Comparison of ENCODE assay signal across 22 cellular contexts in genomic region chr11:73902303-73902702, GRCh38. TPM values are rescaled to one million over a fixed set of nuclear protein-coding genes. Genes with fewer than 3 reads are reported as not detected.
A peak's percentile ranks its signal among the peaks of the same experiment; 100 is the strongest.
DNase-seq lines count a peak whose midpoint lies in the region; ATAC-seq, FAIRE-seq and TF ChIP-seq lines count a peak whose summit lies in the region.
"Had no signal": no experiment of that assay in that cellular context is flagged by ENCODE, and none has a peak within 500 bp of the region (broad histone marks: within the 10 kb centered on the region; RNA-seq: fewer than 3 reads in every experiment).

No MANE protein-coding gene starts in this region.

- H3K27ac Mint-ChIP-seq in activated naive CD8-positive, alpha-beta T cell treated with anti-CD3 and anti-CD28 coated beads, Interleukin-2, amount 50 U/mL, for 24 hours, result peak overlapping the region; percentile 29
- no peak overlapping the region for H3K27ac Mint-ChIP-seq in activated naive CD8-positive, alpha-beta T cell treated with anti-CD3 and anti-CD28 coated beads for 36 hours
- H3K27ac Mint-ChIP-seq in astrocyte (ENCODE audit: unreplicated experiment), result peak overlapping the region; percentile 69

- H3K36me3 ChIP-seq in astrocyte (ENCODE audit: insufficient read depth, low read length), result peaks cover 5% of the 10 kb centered on the region
- H3K36me3 ChIP-seq in prostate gland, result no peaks in the 10 kb centered on the region
- H3K36me3 ChIP-seq: SJSA1 had no signal

- H3K4me3 ChIP-seq in astrocyte (ENCODE audit: insufficient read depth, low read depth, low read length) (no peak overlapping the region), prostate gland (no peak overlapping the region)
- H3K4me3 ChIP-seq: MG63, SJSA1 had no signal

- no peak overlapping the region for H3K9ac ChIP-seq in astrocyte (ENCODE audit: low read length)

- H3K27me3 Mint-ChIP-seq in activated naive CD8-positive, alpha-beta T cell treated with anti-CD3 and anti-CD28 coated beads, Interleukin-2, amount 50 U/mL, for 24 hours, result no peaks in the 10 kb centered on the region
- H3K27me3 Mint-ChIP-seq in activated naive CD8-positive, alpha-beta T cell treated with anti-CD3 and anti-CD28 coated beads for 36 hours, result no peaks in the 10 kb centered on the region
- no peaks in the 10 kb centered on the region for H3K27me3 Mint-ChIP-seq in astrocyte (ENCODE audit: low read depth, unreplicated experiment)
- H3K27me3 Mint-ChIP-seq: CD4-positive, CD25-positive, alpha-beta regulatory T cell had no signal

- WGBS in prostate gland, result 92% methylated on average over 1 of the region's 1 CpG

- H4K20me1 ChIP-seq in astrocyte (ENCODE audit: insufficient read depth, low read length), result no peaks in the 10 kb centered on the region

- H3K9me3 Mint-ChIP-seq in activated naive CD8-positive, alpha-beta T cell treated with anti-CD3 and anti-CD28 coated beads, Interleukin-2, amount 50 U/mL, for 24 hours, result no peaks in the 10 kb centered on the region
- H3K9me3 Mint-ChIP-seq in activated naive CD8-positive, alpha-beta T cell treated with anti-CD3 and anti-CD28 coated beads for 36 hours, result no peaks in the 10 kb centered on the region
- H3K9me3 Mint-ChIP-seq in astrocyte (ENCODE audit: unreplicated experiment), result no peaks in the 10 kb centered on the region
- H3K9me3 Mint-ChIP-seq: CD4-positive, CD25-positive, alpha-beta regulatory T cell had no signal

- H3K4me3 Mint-ChIP-seq in activated naive CD8-positive, alpha-beta T cell treated with anti-CD3 and anti-CD28 coated beads, Interleukin-2, amount 50 U/mL, for 24 hours, result no peak overlapping the region
- H3K4me3 Mint-ChIP-seq in activated naive CD8-positive, alpha-beta T cell treated with anti-CD3 and anti-CD28 coated beads for 36 hours, result no peak overlapping the region
- H3K4me3 Mint-ChIP-seq in astrocyte (ENCODE audit: unreplicated experiment), result no peak overlapping the region
- H3K4me3 Mint-ChIP-seq: CD4-positive, CD25-positive, alpha-beta regulatory T cell had no signal

- no peak for FAIRE-seq in astrocyte (lab: Jason Lieb, UNC)
- FAIRE-seq: GM18507 had no signal

- H3K27me3 ChIP-seq in astrocyte (ENCODE audit: insufficient read depth, low read length), result no peaks in the 10 kb centered on the region
- H3K27me3 ChIP-seq in prostate gland (replicated peaks; ENCODE audit: insufficient read depth), result no peaks in the 10 kb centered on the region
- H3K27me3 ChIP-seq: MG63, SJSA1 had no signal

- intact Hi-C loops in prostate gland (cut with DNase I), result no loop called here

- H3K4me1 ChIP-seq in astrocyte (ENCODE audit: insufficient read depth, low read length) (no peaks in the 10 kb centered on the region), prostate gland (replicated peaks) (no peaks in the 10 kb centered on the region)
- H3K4me1 ChIP-seq: SJSA1 had no signal

- no peak overlapping the region for H3K4me2 ChIP-seq in astrocyte (ENCODE audit: low read length)

- no peaks in the 10 kb centered on the region for H3K79me2 ChIP-seq in astrocyte (ENCODE audit: insufficient read depth, low read length)

- no peak for TF ChIP-seq POLR2A in prostate gland (IDR thresholded peaks at IDR 0.05)

- TF ChIP-seq CTCF in astrocyte (IDR thresholded peaks at IDR 0.05; ENCODE audit: insufficient read depth, low read depth, low read length) (no peak), prostate gland (IDR thresholded peaks at IDR 0.05) (no peak)

- DNase-seq in activated naive CD8-positive, alpha-beta T cell treated with anti-CD3 and anti-CD28 coated beads, Interleukin-2, amount 50 U/mL, for 24 hours, result no peak
- DNase-seq in activated naive CD8-positive, alpha-beta T cell treated with anti-CD3 and anti-CD28 coated beads for 36 hours, result no peak
- DNase-seq in astrocyte (ENCODE audit: low read depth) (no peak), renal cortical epithelial cell (ENCODE audit: low read depth) (peak; percentile 23), prostate gland (ENCODE audit: low spot score) (no peak)
- no peak for DNase-seq in activated effector memory CD4-positive, alpha-beta T cell treated with anti-CD3 and anti-CD28 coated beads, Interleukin-2, amount 50 U/mL, for 16 hours
- DNase-seq: 8988T; CD4-positive, CD25-positive, alpha-beta regulatory T cell; DMS153; H7; KG1; MG63; NCI-H1105 treated with DMSO at 0.1 percent for 48 hours; NCI-H146; NCI-H2029 treated with DMSO at 0.1 percent for 48 hours; NCI-H2227 treated with DMSO at 0.1 percent for 48 hours; NCI-H510A; NCI-H69; Right ventricle myocardium superior; RPMI8226 had no signal

- no peak overlapping the region for H2AFZ ChIP-seq in astrocyte (ENCODE audit: low read depth, low read length)

- no peak for ATAC-seq in activated naive CD8-positive, alpha-beta T cell treated with anti-CD3 and anti-CD28 coated beads, Interleukin-2, amount 50 U/mL, for 24 hours

- H3K9me3 ChIP-seq in astrocyte (ENCODE audit: insufficient read depth, low read depth, low read length), result no peaks in the 10 kb centered on the region
- H3K9me3 ChIP-seq in prostate gland, result no peaks in the 10 kb centered on the region
- H3K9me3 ChIP-seq: MG63, SJSA1 had no signal

- no peaks in the 10 kb centered on the region for H3K4me1 Mint-ChIP-seq in activated naive CD8-positive, alpha-beta T cell treated with anti-CD3 and anti-CD28 coated beads, Interleukin-2, amount 50 U/mL, for 24 hours
- H3K4me1 Mint-ChIP-seq in activated naive CD8-positive, alpha-beta T cell treated with anti-CD3 and anti-CD28 coated beads for 36 hours, result no peaks in the 10 kb centered on the region
- no peaks in the 10 kb centered on the region for H3K4me1 Mint-ChIP-seq in astrocyte (ENCODE audit: low read depth, unreplicated experiment)

- peaks cover 22% of the 10 kb centered on the region for H3K36me3 Mint-ChIP-seq in activated naive CD8-positive, alpha-beta T cell treated with anti-CD3 and anti-CD28 coated beads, Interleukin-2, amount 50 U/mL, for 24 hours (ENCODE audit: low read depth)
- H3K36me3 Mint-ChIP-seq in activated naive CD8-positive, alpha-beta T cell treated with anti-CD3 and anti-CD28 coated beads for 36 hours, result peaks cover 8% of the 10 kb centered on the region
- peaks cover 10% of the 10 kb centered on the region for H3K36me3 Mint-ChIP-seq in astrocyte (ENCODE audit: low read depth, unreplicated experiment)

- H3K27ac ChIP-seq in astrocyte (ENCODE audit: low read depth, low read length) (no peak overlapping the region), prostate gland (no peak overlapping the region)
- H3K27ac ChIP-seq: SJSA1 had no signal

RNA-seq across cellular contexts. Expression of gene PAAF1, which starts 25.5 kb away (rescaled TPM):
- total RNA-seq in activated naive CD8-positive, alpha-beta T cell treated with anti-CD3 and anti-CD28 coated beads for 36 hours, result 10 to 100 TPM; 33.6 to 33.8 TPM
- total RNA-seq in astrocyte, result 14.2 and 15.6 TPM in 2 replicates
- 13.9 and 22.0 TPM in 2 replicates for total RNA-seq in renal cortical epithelial cell
- 10 to 100 TPM; 15.6 to 28.3 TPM for total RNA-seq in prostate gland

RNA-seq across cellular contexts. Expression of gene COA4, which starts 25.7 kb away (rescaled TPM):
- 100 to 1,000 TPM; 118 to 124 TPM for total RNA-seq in activated naive CD8-positive, alpha-beta T cell treated with anti-CD3 and anti-CD28 coated beads for 36 hours
- 55.9 and 59.0 TPM in 2 replicates for total RNA-seq in astrocyte
- 60.8 and 64.0 TPM in 2 replicates for total RNA-seq in renal cortical epithelial cell
- 100 to 1,000 TPM in 1 of 2 donors, 10 to 100 TPM in 1; 57.0 to 136 TPM for total RNA-seq in prostate gland

RNA-seq across cellular contexts. Expression of gene DNAJB13, which starts 48.5 kb away (rescaled TPM):
- total RNA-seq in activated naive CD8-positive, alpha-beta T cell treated with anti-CD3 and anti-CD28 coated beads for 36 hours, result under 1 TPM; 0.18 to 0.21 TPM
- total RNA-seq in astrocyte (1.2 and 1.3 TPM in 2 replicates), renal cortical epithelial cell (0.35 and 1.4 TPM in 2 replicates), prostate gland (1 to 10 TPM in 1 of 2 donors, under 1 TPM in 1; 0.59 to 1.9 TPM)
- total RNA-seq: CD4-positive, CD25-positive, alpha-beta regulatory T cell; H7; Right ventricle myocardium superior; SJSA1 had no signal
